ENCODE assay signal across 1 cellular context in the genomic region with DNA sequence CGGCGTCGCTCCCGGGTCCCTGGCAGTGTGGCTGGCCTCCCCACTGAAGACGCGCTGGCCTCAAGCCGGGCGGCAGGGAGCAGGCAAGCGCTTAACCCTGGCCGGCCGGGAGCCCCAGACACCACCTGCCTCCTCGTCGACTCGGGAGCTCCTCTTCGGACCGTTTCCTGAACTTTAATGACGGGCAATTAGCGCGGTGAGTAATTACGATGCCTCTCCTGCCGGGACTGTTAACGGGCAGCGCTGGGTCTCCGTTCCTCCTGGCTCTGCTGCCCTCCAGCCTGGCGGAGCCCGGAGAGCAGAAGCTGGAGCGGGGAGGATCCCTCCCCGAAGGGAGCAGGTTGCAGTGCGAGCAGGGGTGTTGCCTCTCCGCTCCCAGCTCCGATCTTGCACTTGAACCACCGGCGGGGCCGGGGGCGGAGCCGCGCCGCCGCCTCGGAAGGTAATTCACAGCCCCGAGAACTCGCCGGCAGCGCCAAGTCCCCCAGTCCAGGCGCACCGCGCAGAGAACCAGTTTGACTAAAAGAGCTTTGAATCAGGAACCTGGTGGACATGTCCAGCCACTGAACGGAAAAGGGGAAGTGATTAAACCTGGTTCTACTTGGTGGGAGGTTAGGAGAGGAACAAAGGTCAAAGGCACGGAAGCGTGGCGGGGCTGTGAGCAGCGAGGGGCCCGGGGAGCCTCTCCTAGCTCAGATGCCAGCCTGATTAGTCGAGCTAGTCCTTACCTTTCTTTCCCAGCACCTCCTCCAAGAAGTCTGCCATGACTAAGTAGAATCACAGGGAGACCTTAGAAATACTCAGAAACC.
TF ChIP-seq lines count a peak whose summit lies in the region.

No MANE protein-coding gene starts in this region.

TF ChIP-seq in HepG2, 621 proteins besides CTCF, POLR2A, EP300 and RAD21 (continued from another document and continues in another):
- TF ChIP-seq, protein P1, sequence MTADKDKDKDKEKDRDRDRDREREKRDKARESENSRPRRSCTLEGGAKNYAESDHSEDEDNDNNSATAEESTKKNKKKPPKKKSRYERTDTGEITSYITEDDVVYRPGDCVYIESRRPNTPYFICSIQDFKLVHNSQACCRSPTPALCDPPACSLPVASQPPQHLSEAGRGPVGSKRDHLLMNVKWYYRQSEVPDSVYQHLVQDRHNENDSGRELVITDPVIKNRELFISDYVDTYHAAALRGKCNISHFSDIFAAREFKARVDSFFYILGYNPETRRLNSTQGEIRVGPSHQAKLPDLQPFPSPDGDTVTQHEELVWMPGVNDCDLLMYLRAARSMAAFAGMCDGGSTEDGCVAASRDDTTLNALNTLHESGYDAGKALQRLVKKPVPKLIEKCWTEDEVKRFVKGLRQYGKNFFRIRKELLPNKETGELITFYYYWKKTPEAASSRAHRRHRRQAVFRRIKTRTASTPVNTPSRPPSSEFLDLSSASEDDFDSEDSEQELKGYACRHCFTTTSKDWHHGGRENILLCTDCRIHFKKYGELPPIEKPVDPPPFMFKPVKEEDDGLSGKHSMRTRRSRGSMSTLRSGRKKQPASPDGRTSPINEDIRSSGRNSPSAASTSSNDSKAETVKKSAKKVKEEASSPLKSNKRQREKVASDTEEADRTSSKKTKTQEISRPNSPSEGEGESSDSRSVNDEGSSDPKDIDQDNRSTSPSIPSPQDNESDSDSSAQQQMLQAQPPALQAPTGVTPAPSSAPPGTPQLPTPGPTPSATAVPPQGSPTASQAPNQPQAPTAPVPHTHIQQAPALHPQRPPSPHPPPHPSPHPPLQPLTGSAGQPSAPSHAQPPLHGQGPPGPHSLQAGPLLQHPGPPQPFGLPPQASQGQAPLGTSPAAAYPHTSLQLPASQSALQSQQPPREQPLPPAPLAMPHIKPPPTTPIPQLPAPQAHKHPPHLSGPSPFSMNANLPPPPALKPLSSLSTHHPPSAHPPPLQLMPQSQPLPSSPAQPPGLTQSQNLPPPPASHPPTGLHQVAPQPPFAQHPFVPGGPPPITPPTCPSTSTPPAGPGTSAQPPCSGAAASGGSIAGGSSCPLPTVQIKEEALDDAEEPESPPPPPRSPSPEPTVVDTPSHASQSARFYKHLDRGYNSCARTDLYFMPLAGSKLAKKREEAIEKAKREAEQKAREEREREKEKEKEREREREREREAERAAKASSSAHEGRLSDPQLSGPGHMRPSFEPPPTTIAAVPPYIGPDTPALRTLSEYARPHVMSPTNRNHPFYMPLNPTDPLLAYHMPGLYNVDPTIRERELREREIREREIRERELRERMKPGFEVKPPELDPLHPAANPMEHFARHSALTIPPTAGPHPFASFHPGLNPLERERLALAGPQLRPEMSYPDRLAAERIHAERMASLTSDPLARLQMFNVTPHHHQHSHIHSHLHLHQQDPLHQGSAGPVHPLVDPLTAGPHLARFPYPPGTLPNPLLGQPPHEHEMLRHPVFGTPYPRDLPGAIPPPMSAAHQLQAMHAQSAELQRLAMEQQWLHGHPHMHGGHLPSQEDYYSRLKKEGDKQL (CRISPR knock-in tag; IDR thresholded peaks at IDR 0.05; ENCODE audit: low read depth) = no peak
- TF ChIP-seq ZNF501 (CRISPR knock-in tag; IDR thresholded peaks at IDR 0.05) = peak; percentile 55
- no peak for TF ChIP-seq SNRNP70 (IDR thresholded peaks at IDR 0.05; ENCODE audit: low read depth, low read length)
- no peak for TF ChIP-seq ATF7 (IDR thresholded peaks at IDR 0.05)
- no peak for TF ChIP-seq ATF7 (CRISPR knock-in tag; IDR thresholded peaks at IDR 0.05)
- TF ChIP-seq ZNF556 (CRISPR knock-in tag; IDR thresholded peaks at IDR 0.05; ENCODE audit: borderline replicate concordance) = no peak
- no peak; the same call in 1 of the 2 replicates for TF ChIP-seq ZZZ3 (CRISPR knock-in tag; IDR thresholded peaks at IDR 0.05; ENCODE audit: borderline replicate concordance)
- TF ChIP-seq ATF7-NPFF (CRISPR knock-in tag; IDR thresholded peaks at IDR 0.05; ENCODE audit: low read depth) = no peak
- no peak for TF ChIP-seq HNRNPUL1 (IDR thresholded peaks at IDR 0.05; ENCODE audit: low read depth, low read length)
- no peak for TF ChIP-seq ZBTB42 (CRISPR knock-in tag; IDR thresholded peaks at IDR 0.05)
- TF ChIP-seq KDM5A (IDR thresholded peaks at IDR 0.05; ENCODE audit: borderline replicate concordance, low read length) = peak; percentile 30; the same call in 1 of the 2 replicates
- no peak for TF ChIP-seq REPIN1 (CRISPR knock-in tag; IDR thresholded peaks at IDR 0.05; ENCODE audit: borderline replicate concordance, low read depth)
- TF ChIP-seq, protein P2, sequence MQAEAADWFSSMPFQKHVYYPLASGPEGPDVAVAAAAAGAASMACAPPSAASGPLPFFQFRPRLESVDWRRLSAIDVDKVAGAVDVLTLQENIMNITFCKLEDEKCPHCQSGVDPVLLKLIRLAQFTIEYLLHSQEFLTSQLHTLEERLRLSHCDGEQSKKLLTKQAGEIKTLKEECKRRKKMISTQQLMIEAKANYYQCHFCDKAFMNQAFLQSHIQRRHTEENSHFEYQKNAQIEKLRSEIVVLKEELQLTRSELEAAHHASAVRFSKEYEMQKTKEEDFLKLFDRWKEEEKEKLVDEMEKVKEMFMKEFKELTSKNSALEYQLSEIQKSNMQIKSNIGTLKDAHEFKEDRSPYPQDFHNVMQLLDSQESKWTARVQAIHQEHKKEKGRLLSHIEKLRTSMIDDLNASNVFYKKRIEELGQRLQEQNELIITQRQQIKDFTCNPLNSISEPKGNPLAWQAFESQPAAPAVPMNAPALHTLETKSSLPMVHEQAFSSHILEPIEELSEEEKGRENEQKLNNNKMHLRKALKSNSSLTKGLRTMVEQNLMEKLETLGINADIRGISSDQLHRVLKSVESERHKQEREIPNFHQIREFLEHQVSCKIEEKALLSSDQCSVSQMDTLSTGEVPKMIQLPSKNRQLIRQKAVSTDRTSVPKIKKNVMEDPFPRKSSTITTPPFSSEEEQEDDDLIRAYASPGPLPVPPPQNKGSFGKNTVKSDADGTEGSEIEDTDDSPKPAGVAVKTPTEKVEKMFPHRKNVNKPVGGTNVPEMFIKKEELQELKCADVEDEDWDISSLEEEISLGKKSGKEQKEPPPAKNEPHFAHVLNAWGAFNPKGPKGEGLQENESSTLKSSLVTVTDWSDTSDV (CRISPR knock-in tag; IDR thresholded peaks at IDR 0.05) = no peak
- TF ChIP-seq, protein P3, sequence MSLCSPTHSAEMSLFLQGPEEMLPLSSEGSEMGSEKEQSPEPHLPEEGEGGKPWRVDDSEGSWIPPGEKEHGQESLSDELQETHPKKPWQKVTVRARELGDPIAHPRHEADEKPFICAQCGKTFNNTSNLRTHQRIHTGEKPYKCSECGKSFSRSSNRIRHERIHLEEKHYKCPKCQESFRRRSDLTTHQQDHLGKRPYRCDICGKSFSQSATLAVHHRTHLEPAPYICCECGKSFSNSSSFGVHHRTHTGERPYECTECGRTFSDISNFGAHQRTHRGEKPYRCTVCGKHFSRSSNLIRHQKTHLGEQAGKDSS (CRISPR knock-in tag; IDR thresholded peaks at IDR 0.05; ENCODE audit: borderline replicate concordance, low read depth) = no peak
- no peak for TF ChIP-seq GLI4 (CRISPR knock-in tag; IDR thresholded peaks at IDR 0.05; ENCODE audit: borderline replicate concordance)
- TF ChIP-seq FOXA1 (IDR thresholded peaks at IDR 0.05) = no peak
- no peak for TF ChIP-seq FOXA1 (CRISPR knock-in tag; IDR thresholded peaks at IDR 0.05)
- no peak for TF ChIP-seq ZMYM3 (CRISPR knock-in tag; IDR thresholded peaks at IDR 0.05)
- TF ChIP-seq TCF7 (IDR thresholded peaks at IDR 0.05; ENCODE audit: low read depth) = no peak
- no peak for TF ChIP-seq KDM4B (CRISPR knock-in tag; IDR thresholded peaks at IDR 0.05)
- no peak for TF ChIP-seq CBX2 (IDR thresholded peaks at IDR 0.05; ENCODE audit: low read depth, low read length)
- TF ChIP-seq CBX2 (CRISPR knock-in tag; IDR thresholded peaks at IDR 0.05; ENCODE audit: low read depth) = no peak
- TF ChIP-seq SAFB2 (CRISPR knock-in tag; IDR thresholded peaks at IDR 0.05; ENCODE audit: borderline replicate concordance, low read depth) = no peak
- no peak for TF ChIP-seq ZNF256 (CRISPR knock-in tag; conservative IDR thresholded peaks at IDR 0.05)
- no peak for TF ChIP-seq ZNF350 (CRISPR knock-in tag; IDR thresholded peaks at IDR 0.05; ENCODE audit: borderline replicate concordance, low read depth)
- no peak for TF ChIP-seq ZNF619 (CRISPR knock-in tag; IDR thresholded peaks at IDR 0.05)
- TF ChIP-seq, protein P4, sequence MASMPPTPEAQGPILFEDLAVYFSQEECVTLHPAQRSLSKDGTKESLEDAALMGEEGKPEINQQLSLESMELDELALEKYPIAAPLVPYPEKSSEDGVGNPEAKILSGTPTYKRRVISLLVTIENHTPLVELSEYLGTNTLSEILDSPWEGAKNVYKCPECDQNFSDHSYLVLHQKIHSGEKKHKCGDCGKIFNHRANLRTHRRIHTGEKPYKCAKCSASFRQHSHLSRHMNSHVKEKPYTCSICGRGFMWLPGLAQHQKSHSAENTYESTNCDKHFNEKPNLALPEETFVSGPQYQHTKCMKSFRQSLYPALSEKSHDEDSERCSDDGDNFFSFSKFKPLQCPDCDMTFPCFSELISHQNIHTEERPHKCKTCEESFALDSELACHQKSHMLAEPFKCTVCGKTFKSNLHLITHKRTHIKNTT (CRISPR knock-in tag; IDR thresholded peaks at IDR 0.05) = no peak
- TF ChIP-seq REXO4 (CRISPR knock-in tag; IDR thresholded peaks at IDR 0.05; ENCODE audit: borderline replicate concordance) = no peak
- no peak for TF ChIP-seq NAIF1 (CRISPR knock-in tag; IDR thresholded peaks at IDR 0.05; ENCODE audit: borderline replicate concordance)
- TF ChIP-seq SIX4 (CRISPR knock-in tag; IDR thresholded peaks at IDR 0.05) = no peak
- no peak for TF ChIP-seq SOX13 (IDR thresholded peaks at IDR 0.05)
- 0 out of 4 replicates have a peak, but pooled peaks of 1 of the 2 experiments have one; percentile 18 for TF ChIP-seq SOX13 (CRISPR knock-in tag; conservative IDR thresholded peaks at IDR 0.05 in 1 of 2, IDR thresholded peaks at IDR 0.05 in 1 of 2)
- TF ChIP-seq ZNF713 (CRISPR knock-in tag; IDR thresholded peaks at IDR 0.05) = no peak
- TF ChIP-seq ZNF7 (CRISPR knock-in tag; IDR thresholded peaks at IDR 0.05) = no peak
- TF ChIP-seq, protein P5, sequence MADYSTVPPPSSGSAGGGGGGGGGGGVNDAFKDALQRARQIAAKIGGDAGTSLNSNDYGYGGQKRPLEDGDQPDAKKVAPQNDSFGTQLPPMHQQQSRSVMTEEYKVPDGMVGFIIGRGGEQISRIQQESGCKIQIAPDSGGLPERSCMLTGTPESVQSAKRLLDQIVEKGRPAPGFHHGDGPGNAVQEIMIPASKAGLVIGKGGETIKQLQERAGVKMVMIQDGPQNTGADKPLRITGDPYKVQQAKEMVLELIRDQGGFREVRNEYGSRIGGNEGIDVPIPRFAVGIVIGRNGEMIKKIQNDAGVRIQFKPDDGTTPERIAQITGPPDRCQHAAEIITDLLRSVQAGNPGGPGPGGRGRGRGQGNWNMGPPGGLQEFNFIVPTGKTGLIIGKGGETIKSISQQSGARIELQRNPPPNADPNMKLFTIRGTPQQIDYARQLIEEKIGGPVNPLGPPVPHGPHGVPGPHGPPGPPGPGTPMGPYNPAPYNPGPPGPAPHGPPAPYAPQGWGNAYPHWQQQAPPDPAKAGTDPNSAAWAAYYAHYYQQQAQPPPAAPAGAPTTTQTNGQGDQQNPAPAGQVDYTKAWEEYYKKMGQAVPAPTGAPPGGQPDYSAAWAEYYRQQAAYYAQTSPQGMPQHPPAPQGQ (CRISPR knock-in tag; IDR thresholded peaks at IDR 0.05; ENCODE audit: borderline replicate concordance) = no peak
- 0 out of 2 replicates have a peak, but pooled peaks have one; percentile 38 for TF ChIP-seq GPN1 (CRISPR knock-in tag; IDR thresholded peaks at IDR 0.05; ENCODE audit: borderline replicate concordance)
- TF ChIP-seq HDAC6 (IDR thresholded peaks at IDR 0.05; ENCODE audit: low read depth, low read length) = no peak
- no peak for TF ChIP-seq ZBTB20 (CRISPR knock-in tag; IDR thresholded peaks at IDR 0.05; ENCODE audit: borderline replicate concordance, low read depth)
- no peak; the same call in 2 of the 3 replicates for TF ChIP-seq MXI1 (IDR thresholded peaks at IDR 0.05; ENCODE audit: borderline replicate concordance, low read depth, low read length)
- TF ChIP-seq, protein P6, sequence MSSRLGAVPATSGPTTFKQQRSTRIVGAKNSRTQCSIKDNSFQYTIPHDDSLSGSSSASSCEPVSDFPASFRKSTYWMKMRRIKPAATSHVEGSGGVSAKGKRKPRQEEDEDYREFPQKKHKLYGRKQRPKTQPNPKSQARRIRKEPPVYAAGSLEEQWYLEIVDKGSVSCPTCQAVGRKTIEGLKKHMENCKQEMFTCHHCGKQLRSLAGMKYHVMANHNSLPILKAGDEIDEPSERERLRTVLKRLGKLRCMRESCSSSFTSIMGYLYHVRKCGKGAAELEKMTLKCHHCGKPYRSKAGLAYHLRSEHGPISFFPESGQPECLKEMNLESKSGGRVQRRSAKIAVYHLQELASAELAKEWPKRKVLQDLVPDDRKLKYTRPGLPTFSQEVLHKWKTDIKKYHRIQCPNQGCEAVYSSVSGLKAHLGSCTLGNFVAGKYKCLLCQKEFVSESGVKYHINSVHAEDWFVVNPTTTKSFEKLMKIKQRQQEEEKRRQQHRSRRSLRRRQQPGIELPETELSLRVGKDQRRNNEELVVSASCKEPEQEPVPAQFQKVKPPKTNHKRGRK (CRISPR knock-in tag; IDR thresholded peaks at IDR 0.05) = no peak
- TF ChIP-seq FOXJ3 (CRISPR knock-in tag; IDR thresholded peaks at IDR 0.05; ENCODE audit: borderline replicate concordance) = no peak
- TF ChIP-seq ZNF891 (CRISPR knock-in tag; IDR thresholded peaks at IDR 0.05) = peak; percentile 16; the same call in 1 of the 2 replicates
- TF ChIP-seq SP2 (CRISPR knock-in tag; IDR thresholded peaks at IDR 0.05) = no peak
